Comparison of ENCODE assay signal across 1 cellular context in the genomic region with DNA sequence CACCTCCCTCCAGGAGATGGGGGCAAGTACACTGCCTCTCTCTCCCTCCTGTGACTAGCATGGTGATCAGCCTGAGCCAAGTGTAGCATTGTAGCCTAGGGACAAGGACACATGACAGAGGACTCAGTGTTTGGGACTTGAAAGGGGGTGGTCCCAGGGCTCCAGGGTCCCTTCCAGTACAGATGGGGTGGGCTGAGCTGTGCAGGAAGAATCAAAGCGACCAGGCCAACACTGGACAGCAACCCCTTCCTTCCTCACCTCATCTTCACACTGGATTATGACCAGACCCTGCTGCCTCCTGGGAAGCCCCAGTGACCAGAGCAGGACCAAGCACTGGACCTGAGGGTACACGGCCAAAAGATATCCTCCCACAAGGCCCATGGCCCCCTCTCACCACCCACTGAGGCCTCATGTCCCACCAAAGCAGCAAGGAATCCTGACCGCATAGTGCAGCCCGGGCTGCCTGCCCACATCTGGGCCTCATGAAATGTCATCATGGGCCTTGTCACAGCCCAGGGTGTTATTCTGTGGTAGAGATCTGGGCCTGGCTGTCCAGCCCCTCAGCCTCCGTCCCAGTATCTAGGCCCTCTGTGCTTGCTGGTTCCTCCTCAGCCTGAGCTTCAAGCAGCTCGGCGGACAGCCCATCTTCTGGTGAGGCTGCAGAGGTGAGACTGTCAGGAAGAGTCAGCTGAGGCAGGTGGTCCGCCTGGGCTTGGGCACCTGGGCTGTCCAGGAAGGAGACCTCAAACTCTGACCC.
TF ChIP-seq lines count a peak whose summit lies in the region.

No MANE protein-coding gene starts in this region.

TF ChIP-seq in SK-N-SH, 30 proteins besides CTCF, POLR2A, EP300 and RAD21:
- no peak for TF ChIP-seq GATA2 (CRISPR knock-in tag; IDR thresholded peaks at IDR 0.05)
- TF ChIP-seq RFX5 (IDR thresholded peaks at IDR 0.05; ENCODE audit: low read length), result no peak
- no peak for TF ChIP-seq TCF12 (IDR thresholded peaks at IDR 0.05)
- no peak for TF ChIP-seq POLR2AphosphoS5 (IDR thresholded peaks at IDR 0.05; ENCODE audit: low read depth, low read length)
- no peak for TF ChIP-seq MAX (IDR thresholded peaks at IDR 0.05; ENCODE audit: low read depth)
- TF ChIP-seq MXI1 (IDR thresholded peaks at IDR 0.05; ENCODE audit: low read depth, low read length), result no peak
- TF ChIP-seq FOXJ3 (CRISPR knock-in tag; IDR thresholded peaks at IDR 0.05), result no peak
- no peak for TF ChIP-seq GABPA (IDR thresholded peaks at IDR 0.05; ENCODE audit: low read depth)
- TF ChIP-seq JUND (IDR thresholded peaks at IDR 0.05), result no peak
- TF ChIP-seq EZH2phosphoT487 (IDR thresholded peaks at IDR 0.05; ENCODE audit: borderline replicate concordance, low read depth), result no peak
- no peak for TF ChIP-seq FOXM1 (IDR thresholded peaks at IDR 0.05; ENCODE audit: low read depth)
- no peak for TF ChIP-seq RCOR1 (IDR thresholded peaks at IDR 0.05; ENCODE audit: low read length)
- no peak for TF ChIP-seq USF2 (IDR thresholded peaks at IDR 0.05; ENCODE audit: borderline replicate concordance, low read depth, low read length)
- TF ChIP-seq TAF1 (IDR thresholded peaks at IDR 0.05; ENCODE audit: borderline replicate concordance, low read depth, low read length), result no peak
- no peak for TF ChIP-seq USF1 (IDR thresholded peaks at IDR 0.05; ENCODE audit: borderline replicate concordance, low read depth)
- no peak for TF ChIP-seq SMC3 (IDR thresholded peaks at IDR 0.05; ENCODE audit: low read depth, low read length)
- TF ChIP-seq ZBTB33 (IDR thresholded peaks at IDR 0.05; ENCODE audit: borderline replicate concordance, low read depth), result no peak
- no peak for TF ChIP-seq MEF2A (IDR thresholded peaks at IDR 0.05; ENCODE audit: borderline replicate concordance, low read depth)
- no peak for TF ChIP-seq IRF3 (IDR thresholded peaks at IDR 0.05; ENCODE audit: low read depth, low read length)
- no peak for TF ChIP-seq RXRA (IDR thresholded peaks at IDR 0.05; ENCODE audit: borderline replicate concordance, low read depth)
